Comparison of ENCODE assay signal across 30 cellular contexts in the genomic region with DNA sequence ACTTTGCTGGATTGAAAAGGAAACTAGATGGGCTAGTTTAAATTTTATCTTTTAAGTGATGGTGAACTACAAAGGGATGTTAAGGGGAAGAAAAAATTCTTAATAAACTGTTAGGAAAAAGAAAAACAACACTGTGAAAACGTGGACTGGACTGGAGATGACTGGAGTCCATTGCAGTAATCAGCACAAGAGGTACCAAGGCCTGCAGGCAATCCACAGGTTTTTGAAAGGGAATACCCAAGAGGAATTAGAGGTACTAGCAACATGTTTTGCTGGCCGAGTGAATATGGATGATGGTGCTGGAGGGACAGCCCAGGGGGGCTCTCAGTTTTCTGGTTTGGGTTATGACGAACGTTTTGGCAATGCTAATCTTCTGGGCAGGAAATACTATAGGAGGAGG. TPM values are rescaled to one million over a fixed set of nuclear protein-coding genes. Genes with fewer than 3 reads are reported as not detected.
"Had no signal": no experiment of that assay in that cellular context is flagged by ENCODE, and none has a peak within 500 bp of the region (broad histone marks: within the 10 kb centered on the region; RNA-seq: fewer than 3 reads in every experiment).

No MANE protein-coding gene starts in this region.

- H3K9me3 ChIP-seq: ascending aorta, SJCRH30 had no signal

- H3K27me3 ChIP-seq: ascending aorta, cardiac muscle cell, SJCRH30 had no signal

- ATAC-seq: activated CD4-positive, alpha-beta T cell treated with anti-CD3 and anti-CD28 coated beads for 36 hours; activated CD4-positive, CD25-positive, alpha-beta regulatory T cell treated with anti-CD3 and anti-CD28 coated beads, Interleukin-2, amount 50 U/mL, for 24 hours; activated CD8-positive, alpha-beta memory T cell treated with anti-CD3 and anti-CD28 coated beads, Interleukin-2, amount 10 ng/mL, durations not matched to agents 7 days and 5 days; Panc1 had no signal

- H3K27me3 Mint-ChIP-seq: activated CD4-positive, alpha-beta T cell treated with anti-CD3 and anti-CD28 coated beads for 36 hours; activated CD4-positive, alpha-beta T cell treated with anti-CD3 and anti-CD28 coated beads, Interleukin-2, amount 10 ng/mL, durations not matched to agents 7 days and 5 days; activated CD8-positive, alpha-beta memory T cell treated with anti-CD3 and anti-CD28 coated beads, Interleukin-2, amount 10 ng/mL, durations not matched to agents 7 days and 5 days; activated naive CD4-positive, alpha-beta T cell treated with anti-CD3 and anti-CD28 coated beads, Interleukin-2, amount 10 ng/mL, durations not matched to agents 7 days and 5 days had no signal

- H3K27ac ChIP-seq: ascending aorta, cardiac muscle cell, SJCRH30, SK-N-MC had no signal

- DNase-seq: activated CD4-positive, alpha-beta T cell treated with anti-CD3 and anti-CD28 coated beads for 36 hours; activated CD4-positive, alpha-beta T cell treated with anti-CD3 and anti-CD28 coated beads, Interleukin-2, amount 10 ng/mL, durations not matched to agents 7 days and 5 days; activated CD4-positive, alpha-beta T cell treated with anti-CD3 and anti-CD28 coated beads, Interleukin-2, amount 50 U/mL, for 48 hours; activated CD8-positive, alpha-beta memory T cell treated with anti-CD3 and anti-CD28 coated beads for 24 hours; activated CD8-positive, alpha-beta memory T cell treated with anti-CD3 and anti-CD28 coated beads, Interleukin-2, amount 10 ng/mL, durations not matched to agents 7 days and 5 days; activated CD8-positive, alpha-beta memory T cell treated with anti-CD3 and anti-CD28 coated beads, Interleukin-2, amount 50 U/mL, for 48 hours; activated effector memory CD4-positive, alpha-beta T cell treated with Interleukin-2 at 50 U/mL for 16 hours; activated naive CD4-positive, alpha-beta T cell treated with anti-CD3 and anti-CD28 coated beads, Interleukin-2, amount 10 ng/mL, durations not matched to agents 7 days and 5 days; activated naive CD8-positive, alpha-beta T cell treated with anti-CD3 and anti-CD28 coated beads, Interleukin-2, amount 10 ng/mL, durations not matched to agents 7 days and 5 days; amygdala; Karpas-422; NCI-H1105 treated with DMSO at 0.1 percent for 48 hours; NCI-H1436; NCI-H1694; NCI-H1930; NCI-H2081 treated with DMSO at 0.1 percent for 48 hours; NCI-H226; NCI-H524 treated with DMSO at 0.1 percent for 48 hours; SHP77; SJCRH30 had no signal

- H3K27ac Mint-ChIP-seq: activated CD4-positive, alpha-beta T cell treated with anti-CD3 and anti-CD28 coated beads for 36 hours; activated CD4-positive, alpha-beta T cell treated with anti-CD3 and anti-CD28 coated beads, Interleukin-2, amount 10 ng/mL, durations not matched to agents 7 days and 5 days; activated CD8-positive, alpha-beta memory T cell treated with anti-CD3 and anti-CD28 coated beads, Interleukin-2, amount 10 ng/mL, durations not matched to agents 7 days and 5 days; activated naive CD4-positive, alpha-beta T cell treated with anti-CD3 and anti-CD28 coated beads, Interleukin-2, amount 10 ng/mL, durations not matched to agents 7 days and 5 days; activated naive CD8-positive, alpha-beta T cell treated with anti-CD3 and anti-CD28 coated beads, Interleukin-2, amount 10 ng/mL, durations not matched to agents 7 days and 5 days; T-helper 1 cell treated with Interleukin-12 subunit alpha and Interleukin-12 subunit beta and Interleukin-4 antibody, amounts not matched to agents 30 μg/mL and 1 μg/mL, for 36 hours; T-helper 2 cell treated with Interferon-gamma antibody and Interleukin-4, amounts not matched to agents 5 μg/mL and 100 μg/mL, for 36 hours had no signal

- H3K4me1 ChIP-seq: ascending aorta, SJCRH30 had no signal

- H3K4me3 ChIP-seq: ascending aorta, cardiac muscle cell, SJCRH30, SK-N-MC had no signal

- H3K4me3 Mint-ChIP-seq: activated CD4-positive, alpha-beta T cell treated with anti-CD3 and anti-CD28 coated beads for 36 hours; activated CD4-positive, alpha-beta T cell treated with anti-CD3 and anti-CD28 coated beads, Interleukin-2, amount 10 ng/mL, durations not matched to agents 7 days and 5 days; activated CD8-positive, alpha-beta memory T cell treated with anti-CD3 and anti-CD28 coated beads, Interleukin-2, amount 10 ng/mL, durations not matched to agents 7 days and 5 days; activated naive CD4-positive, alpha-beta T cell treated with anti-CD3 and anti-CD28 coated beads, Interleukin-2, amount 10 ng/mL, durations not matched to agents 7 days and 5 days; activated naive CD8-positive, alpha-beta T cell treated with anti-CD3 and anti-CD28 coated beads, Interleukin-2, amount 10 ng/mL, durations not matched to agents 7 days and 5 days; T-helper 1 cell treated with Interleukin-12 subunit alpha and Interleukin-12 subunit beta and Interleukin-4 antibody, amounts not matched to agents 30 μg/mL and 1 μg/mL, for 36 hours; T-helper 2 cell treated with Interferon-gamma antibody and Interleukin-4, amounts not matched to agents 5 μg/mL and 100 μg/mL, for 36 hours had no signal

- FAIRE-seq: TTC549 had no signal

- H3K4me1 Mint-ChIP-seq: activated CD4-positive, alpha-beta T cell treated with anti-CD3 and anti-CD28 coated beads for 36 hours had no signal

- H3K9me3 Mint-ChIP-seq: activated CD4-positive, alpha-beta T cell treated with anti-CD3 and anti-CD28 coated beads, Interleukin-2, amount 10 ng/mL, durations not matched to agents 7 days and 5 days; activated naive CD4-positive, alpha-beta T cell treated with anti-CD3 and anti-CD28 coated beads, Interleukin-2, amount 10 ng/mL, durations not matched to agents 7 days and 5 days; activated naive CD8-positive, alpha-beta T cell treated with anti-CD3 and anti-CD28 coated beads, Interleukin-2, amount 10 ng/mL, durations not matched to agents 7 days and 5 days; T-helper 1 cell treated with Interleukin-12 subunit alpha and Interleukin-12 subunit beta and Interleukin-4 antibody, amounts not matched to agents 30 μg/mL and 1 μg/mL, for 36 hours; T-helper 2 cell treated with Interferon-gamma antibody and Interleukin-4, amounts not matched to agents 5 μg/mL and 100 μg/mL, for 36 hours had no signal

RNA-seq across cellular contexts. Expression of a gene that starts 39.0 kb away (rescaled TPM):
- total RNA-seq: activated CD4-positive, alpha-beta T cell treated with anti-CD3 and anti-CD28 coated beads for 36 hours; activated CD4-positive, alpha-beta T cell treated with anti-CD3 and anti-CD28 coated beads, Interleukin-2, amount 10 ng/mL, durations not matched to agents 7 days and 5 days; activated CD8-positive, alpha-beta memory T cell treated with anti-CD3 and anti-CD28 coated beads, Interleukin-2, amount 10 ng/mL, durations not matched to agents 7 days and 5 days; activated naive CD8-positive, alpha-beta T cell treated with anti-CD3 and anti-CD28 coated beads, Interleukin-2, amount 10 ng/mL, durations not matched to agents 7 days and 5 days; ascending aorta; MCF 10A; NCI-H460; SJCRH30 had no signal
